Comparison of ENCODE assay signal across 8 cellular contexts in genomic region chr2:99141110-99142108, GRCh38. TPM values are rescaled to one million over a fixed set of nuclear protein-coding genes. Genes with fewer than 3 reads are reported as not detected.
DNase-seq lines count a peak whose midpoint lies in the region; ATAC-seq and TF ChIP-seq lines count a peak whose summit lies in the region.

A gene with protein sequence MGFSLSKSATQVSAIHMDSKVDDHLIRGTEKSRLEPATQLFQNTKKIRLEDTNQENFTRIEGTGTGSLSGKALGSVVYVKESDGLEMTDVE (plus strand): TSS chr2:99141707. CDS start chr2:99150559, 8,852 bp downstream.

- ATAC-seq in GM21717 (IDR thresholded peaks at IDR 0.05; ENCODE audit: unreplicated experiment): peak; percentile 88

- H3K4me3 ChIP-seq in epithelial cell of proximal tubule (ENCODE audit: low read depth, low read length): peak within 1 kb of the TSS; percentile 89

- peak; percentile 97 for DNase-seq in DMS153 treated with DMSO at 0.1 percent for 48 hours (lab: John Stamatoyannopoulos, UW; ENCODE audit: unreplicated experiment)
- DNase-seq in OCI-M1 (lab: John Stamatoyannopoulos, UW): peak; percentile 85
- DNase-seq in activated T-cell treated with anti-CD3 and anti-CD28 coated beads for 48 hours (ENCODE audit: low read depth): peak; percentile 96
- DNase-seq in epithelial cell of proximal tubule (ENCODE audit: low read depth): peak; percentile 38
- peak; percentile 95 for DNase-seq in mucosa of gallbladder (ENCODE audit: low spot score)
- peak; percentile 98 for DNase-seq in stimulated activated CD8-positive, alpha-beta memory T cell treated with anti-CD3 and anti-CD28 coated beads, Interleukin-4, amount 100 ng/mL, for 24 hours (ENCODE audit: low read depth)

- TF ChIP-seq CTCF in epithelial cell of proximal tubule (conservative IDR thresholded peaks at IDR 0.05; ENCODE audit: low read depth, low read length): no peak

- no peak for TF ChIP-seq EP300 in Ishikawa (IDR thresholded peaks at IDR 0.05; ENCODE audit: borderline replicate concordance)

- no peak for TF ChIP-seq RAD21 in Ishikawa (IDR thresholded peaks at IDR 0.05; ENCODE audit: low read depth)

TF ChIP-seq in Ishikawa, 13 proteins besides CTCF, POLR2A, EP300 and RAD21:
- TF ChIP-seq, protein P1, sequence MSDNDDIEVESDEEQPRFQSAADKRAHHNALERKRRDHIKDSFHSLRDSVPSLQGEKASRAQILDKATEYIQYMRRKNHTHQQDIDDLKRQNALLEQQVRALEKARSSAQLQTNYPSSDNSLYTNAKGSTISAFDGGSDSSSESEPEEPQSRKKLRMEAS (IDR thresholded peaks at IDR 0.05): peak; percentile 48
- TF ChIP-seq ZBTB7A (IDR thresholded peaks at IDR 0.05; ENCODE audit: low read depth) (no peak; the same call in 1 of the 2 replicates), CREB1 (IDR thresholded peaks at IDR 0.05; ENCODE audit: low read depth) (no peak), YY1 (IDR thresholded peaks at IDR 0.05; ENCODE audit: low read depth) (no peak; the same call in 1 of the 2 replicates), NFIC (IDR thresholded peaks at IDR 0.05) (no peak), FOXM1 (IDR thresholded peaks at IDR 0.05; ENCODE audit: borderline replicate concordance, low read depth) (no peak), TCF12 (IDR thresholded peaks at IDR 0.05; ENCODE audit: low read depth) (no peak; the same call in 1 of the 2 replicates), CEBPB (IDR thresholded peaks at IDR 0.05) (peak; percentile 23; the same call in 1 of the 2 replicates), EGR1 (IDR thresholded peaks at IDR 0.05) (peak; percentile 100), TAF1 (IDR thresholded peaks at IDR 0.05; ENCODE audit: low read depth) (peak; percentile 77)
- TF ChIP-seq, protein P2, sequence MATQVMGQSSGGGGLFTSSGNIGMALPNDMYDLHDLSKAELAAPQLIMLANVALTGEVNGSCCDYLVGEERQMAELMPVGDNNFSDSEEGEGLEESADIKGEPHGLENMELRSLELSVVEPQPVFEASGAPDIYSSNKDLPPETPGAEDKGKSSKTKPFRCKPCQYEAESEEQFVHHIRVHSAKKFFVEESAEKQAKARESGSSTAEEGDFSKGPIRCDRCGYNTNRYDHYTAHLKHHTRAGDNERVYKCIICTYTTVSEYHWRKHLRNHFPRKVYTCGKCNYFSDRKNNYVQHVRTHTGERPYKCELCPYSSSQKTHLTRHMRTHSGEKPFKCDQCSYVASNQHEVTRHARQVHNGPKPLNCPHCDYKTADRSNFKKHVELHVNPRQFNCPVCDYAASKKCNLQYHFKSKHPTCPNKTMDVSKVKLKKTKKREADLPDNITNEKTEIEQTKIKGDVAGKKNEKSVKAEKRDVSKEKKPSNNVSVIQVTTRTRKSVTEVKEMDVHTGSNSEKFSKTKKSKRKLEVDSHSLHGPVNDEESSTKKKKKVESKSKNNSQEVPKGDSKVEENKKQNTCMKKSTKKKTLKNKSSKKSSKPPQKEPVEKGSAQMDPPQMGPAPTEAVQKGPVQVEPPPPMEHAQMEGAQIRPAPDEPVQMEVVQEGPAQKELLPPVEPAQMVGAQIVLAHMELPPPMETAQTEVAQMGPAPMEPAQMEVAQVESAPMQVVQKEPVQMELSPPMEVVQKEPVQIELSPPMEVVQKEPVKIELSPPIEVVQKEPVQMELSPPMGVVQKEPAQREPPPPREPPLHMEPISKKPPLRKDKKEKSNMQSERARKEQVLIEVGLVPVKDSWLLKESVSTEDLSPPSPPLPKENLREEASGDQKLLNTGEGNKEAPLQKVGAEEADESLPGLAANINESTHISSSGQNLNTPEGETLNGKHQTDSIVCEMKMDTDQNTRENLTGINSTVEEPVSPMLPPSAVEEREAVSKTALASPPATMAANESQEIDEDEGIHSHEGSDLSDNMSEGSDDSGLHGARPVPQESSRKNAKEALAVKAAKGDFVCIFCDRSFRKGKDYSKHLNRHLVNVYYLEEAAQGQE (IDR thresholded peaks at IDR 0.05; ENCODE audit: low read depth): no peak
- TF ChIP-seq, protein P3, sequence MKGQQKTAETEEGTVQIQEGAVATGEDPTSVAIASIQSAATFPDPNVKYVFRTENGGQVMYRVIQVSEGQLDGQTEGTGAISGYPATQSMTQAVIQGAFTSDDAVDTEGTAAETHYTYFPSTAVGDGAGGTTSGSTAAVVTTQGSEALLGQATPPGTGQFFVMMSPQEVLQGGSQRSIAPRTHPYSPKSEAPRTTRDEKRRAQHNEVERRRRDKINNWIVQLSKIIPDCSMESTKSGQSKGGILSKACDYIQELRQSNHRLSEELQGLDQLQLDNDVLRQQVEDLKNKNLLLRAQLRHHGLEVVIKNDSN (IDR thresholded peaks at IDR 0.05): no peak

RNA-seq across cellular contexts. Expression of the gene that starts here (rescaled TPM):
- 2.4 and 3.7 TPM in 2 replicates for total RNA-seq in epithelial cell of proximal tubule
- 5.8 TPM for total RNA-seq in mucosa of gallbladder

Comparison
In these comparisons a context has a peak if more than half of its experiments do, and no peak if none do; other contexts are left out.
1. Peak in every context shown above with its lines: DNase-seq, ATAC-seq and H3K4me3 ChIP-seq.
2. DNase-seq: peak in every context shown above with its lines; median percentile 98 in stimulated activated CD8-positive, alpha-beta memory T cell treated with anti-CD3 and anti-CD28 coated beads, Interleukin-4, amount 100 ng/mL, for 24 hours; 97 in DMS153 treated with DMSO at 0.1 percent for 48 hours; 96 in activated T-cell treated with anti-CD3 and anti-CD28 coated beads for 48 hours; 95 in mucosa of gallbladder; 85 in OCI-M1; 38 in epithelial cell of proximal tubule.